Comparison of ENCODE assay signal across 1 cellular context in genomic region chrX:107826286-107827136, GRCh38.
TF ChIP-seq lines count a peak whose summit lies in the region.

No MANE protein-coding gene starts in this region.

TF ChIP-seq in HEK293, 187 proteins besides CTCF, POLR2A, EP300 and RAD21 (continued from another document):
- peak; percentile 54 for TF ChIP-seq PRDM6 (tag by site-specific recombination; IDR thresholded peaks at IDR 0.05)
- TF ChIP-seq ZBTB17 (tag by site-specific recombination; IDR thresholded peaks at IDR 0.05) = peak; percentile 51; the same call in 1 of the 2 replicates
- 0 out of 2 replicates have a peak, but pooled peaks have one; percentile 99 for TF ChIP-seq ZBTB48 (tag by site-specific recombination; IDR thresholded peaks at IDR 0.05)
- TF ChIP-seq BCL11A (tag by site-specific recombination; IDR thresholded peaks at IDR 0.05; ENCODE audit: low read depth) = no peak
- TF ChIP-seq OSR2 (tag by site-specific recombination; IDR thresholded peaks at IDR 0.05) = no peak
- no peak for TF ChIP-seq ZNF777 (tag by site-specific recombination; IDR thresholded peaks at IDR 0.05; ENCODE audit: borderline replicate concordance)
- TF ChIP-seq ZBTB20 (tag by site-specific recombination; IDR thresholded peaks at IDR 0.05) = peak; percentile 95
- peak; percentile 77 for TF ChIP-seq PRDM1 (tag by site-specific recombination; IDR thresholded peaks at IDR 0.05)
- no peak for TF ChIP-seq REPIN1 (tag by site-specific recombination; IDR thresholded peaks at IDR 0.05; ENCODE audit: low read depth)
- TF ChIP-seq ZBTB8A (tag by site-specific recombination; IDR thresholded peaks at IDR 0.05) = peak; percentile 55; the same call in 1 of the 2 replicates
- peak; percentile 80 for TF ChIP-seq PBX3 (CRISPR knock-in tag; IDR thresholded peaks at IDR 0.05)
- peak; percentile 10; the same call in 1 of the 2 replicates for TF ChIP-seq KLF8 (tag by site-specific recombination; IDR thresholded peaks at IDR 0.05)
- no peak for TF ChIP-seq ZNF280C (tag by site-specific recombination; IDR thresholded peaks at IDR 0.05)
- no peak for TF ChIP-seq ZNF341 (tag by site-specific recombination; IDR thresholded peaks at IDR 0.05; ENCODE audit: low read depth)
- peak; percentile 78 for TF ChIP-seq MZF1 (tag by site-specific recombination; IDR thresholded peaks at IDR 0.05; ENCODE audit: borderline replicate concordance)
- peak; percentile 80 for TF ChIP-seq IKZF3 (tag by site-specific recombination; IDR thresholded peaks at IDR 0.05)
- TF ChIP-seq ZNF561 (tag by site-specific recombination; IDR thresholded peaks at IDR 0.05; ENCODE audit: borderline replicate concordance) = 0 out of 2 replicates have a peak, but pooled peaks have one; percentile 34
- 0 out of 2 replicates have a peak, but pooled peaks have one; percentile 40 for TF ChIP-seq ZNF692 (tag by site-specific recombination; IDR thresholded peaks at IDR 0.05)
- TF ChIP-seq ZNF571 (tag by site-specific recombination; IDR thresholded peaks at IDR 0.05) = no peak
- TF ChIP-seq ZNF610 (tag by site-specific recombination; IDR thresholded peaks at IDR 0.05; ENCODE audit: borderline replicate concordance) = no peak
- TF ChIP-seq ZBTB26 (tag by site-specific recombination; optimal IDR thresholded peaks at IDR 0.05) = peak; percentile 70
- TF ChIP-seq ZNF660 (tag by site-specific recombination; IDR thresholded peaks at IDR 0.05) = peak; percentile 24; the same call in 1 of the 2 replicates
- peak; percentile 80 for TF ChIP-seq ZSCAN30 (tag by site-specific recombination; IDR thresholded peaks at IDR 0.05)
- no peak for TF ChIP-seq ZNF121 (tag by site-specific recombination; IDR thresholded peaks at IDR 0.05)
- TF ChIP-seq ZBTB21 (tag by site-specific recombination; IDR thresholded peaks at IDR 0.05) = 0 out of 2 replicates have a peak, but pooled peaks have one; percentile 24
- peak; percentile 79 for TF ChIP-seq GLIS1 (tag by site-specific recombination; IDR thresholded peaks at IDR 0.05)
- no peak for TF ChIP-seq ZNF624 (tag by site-specific recombination; IDR thresholded peaks at IDR 0.05)
